Comparison of ENCODE assay signal across 18 cellular contexts in the genomic region with DNA sequence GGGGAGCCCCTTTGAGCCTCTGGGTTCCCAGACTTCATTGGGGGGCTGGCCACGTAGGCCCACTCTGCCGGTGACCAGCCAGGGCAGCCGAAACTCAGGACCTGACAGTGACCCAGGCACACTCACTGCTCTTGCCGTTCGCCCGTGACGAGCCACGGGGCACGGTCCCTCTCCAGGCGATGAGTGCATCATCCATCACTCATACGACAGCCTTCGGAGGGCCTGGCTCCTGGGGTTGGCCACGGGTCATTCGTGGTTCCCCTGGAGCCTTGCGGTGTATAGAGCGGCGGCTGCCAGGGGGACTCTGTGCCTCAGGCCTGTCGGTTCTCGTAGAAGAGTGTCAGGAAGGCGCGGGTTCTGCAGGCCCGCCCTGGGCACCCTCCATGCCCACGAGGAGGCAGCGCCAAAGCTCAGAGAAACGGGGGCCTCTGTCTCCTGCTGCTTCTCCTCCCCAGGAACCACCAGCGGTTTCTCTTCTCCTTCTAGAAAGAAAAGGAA. TPM values are rescaled to one million over a fixed set of nuclear protein-coding genes. Genes with fewer than 3 reads are reported as not detected.
A peak's percentile ranks its signal among the peaks of the same experiment; 100 is the strongest.
DNase-seq lines count a peak whose midpoint lies in the region; ATAC-seq, FAIRE-seq and TF ChIP-seq lines count a peak whose summit lies in the region.
"Had no signal": no experiment of that assay in that cellular context is flagged by ENCODE, and none has a peak within 500 bp of the region (broad histone marks: within the 10 kb centered on the region; RNA-seq: fewer than 3 reads in every experiment).

No MANE protein-coding gene starts in this region.

- no peak for ATAC-seq in GM12878
- ATAC-seq in GM21717 (IDR thresholded peaks at IDR 0.05; ENCODE audit: unreplicated experiment), result no peak

- no peak overlapping the region for H2AFZ ChIP-seq in GM12878 (ENCODE audit: control insufficient read depth, low read depth, low read length)

- TF ChIP-seq CTCF in CD14-positive monocyte (IDR thresholded peaks at IDR 0.05) (no peak), HL-60 (IDR thresholded peaks at IDR 0.05; ENCODE audit: insufficient read depth, low read length) (no peak), GM12878 (IDR thresholded peaks at IDR 0.05 in 2 of 3, conservative IDR thresholded peaks at IDR 0.05 in 1 of 3; ENCODE audit: control insufficient read depth in 2 of 3, extremely low read depth in 1 of 3, insufficient read depth in 1 of 3, low read depth in 3 of 3, low read length in 3 of 3) (no peak), nephron progenitor cell (IDR thresholded peaks at IDR 0.05) (no peak), Calu3 (IDR thresholded peaks at IDR 0.05; ENCODE audit: unreplicated experiment) (no peak)

- H3K27ac ChIP-seq in HL-60 (replicated peaks), result peak overlapping the region; percentile 99
- H3K27ac ChIP-seq in GM12878 (ENCODE audit: control insufficient read depth, insufficient read depth), result no peak overlapping the region
- H3K27ac ChIP-seq: ascending aorta, BLaER1 had no signal

- no peaks in the 10 kb centered on the region for H3K4me1 ChIP-seq in GM12878 (ENCODE audit: control insufficient read depth, insufficient read depth, low read length)
- H3K4me1 ChIP-seq: ascending aorta had no signal

- no peak overlapping the region for H3K9ac ChIP-seq in GM12878 (ENCODE audit: control insufficient read depth, insufficient read depth, low read length)
- H3K9ac ChIP-seq: BLaER1 had no signal

- WGBS in GM12878 (ENCODE audit: insufficient coverage, insufficient replicate concordance, low lambda C conversion rate, missing lambda C conversion rate), result 95% methylated on average over 26 of the region's 26 CpGs

- DNase-seq in CD14-positive monocyte (ENCODE audit: low spot score) (peak; percentile 82), HL-60 (ENCODE audit: low read depth in 1 of 2, low spot score in 1 of 2) (peak in 1 of 2 experiments; percentile 23), GM12878 (ENCODE audit: low read depth, low spot score) (no peak), nephron progenitor cell (peak; percentile 64), SW480 (ENCODE audit: low spot score) (no peak), Calu3 (no peak), NCI-H1092 (lab: John Stamatoyannopoulos, UW) (no peak)
- DNase-seq: activated CD8-positive, alpha-beta memory T cell treated with anti-CD3 and anti-CD28 coated beads, Interleukin-2, amount 10 ng/mL, durations not matched to agents 7 days and 5 days; mesenchymal stem cell; NCI-H1436; NCI-H446 treated with DMSO at 0.1 percent for 48 hours; SIG-M5; stimulated activated naive CD4-positive, alpha-beta T cell treated with Interleukin-2 at 50 U/mL for 16 hours had no signal

- H3K79me2 ChIP-seq in GM12878 (ENCODE audit: control insufficient read depth, insufficient read depth, low read length), result no peaks in the 10 kb centered on the region

- POLR2A ChIA-PET in GM12878 (lab: Charles Lee), result no interaction called here

- intact Hi-C loops in CD14-positive monocyte (cut with micrococcal nuclease) (loop anchor here in 1 of 2 donors (5.0 kb wide), 1 partner anchor 60 kb away; a partner anchor contains a TSS), GM12878 (cut with micrococcal nuclease; ENCODE audit: unreplicated experiment) (no loop called here), Calu3 (cut with micrococcal nuclease; ENCODE audit: unreplicated experiment) (no loop called here)

- CTCF ChIA-PET in GM12878 (lab: Yijun Ruan, JAX), result no interaction called here
- CTCF ChIA-PET in Calu3 (lab: Charles Lee), result no interaction called here

- H3K27me3 Mint-ChIP-seq in CD14-positive monocyte (ENCODE audit: low read depth in 3 of 3) (no peaks in the 10 kb centered on the region), nephron progenitor cell (ENCODE audit: low read depth, poor library complexity) (no peaks in the 10 kb centered on the region), Calu3 (ENCODE audit: unreplicated experiment) (no peaks in the 10 kb centered on the region)
- H3K27me3 Mint-ChIP-seq: activated CD8-positive, alpha-beta memory T cell treated with anti-CD3 and anti-CD28 coated beads, Interleukin-2, amount 10 ng/mL, durations not matched to agents 7 days and 5 days; IgD-negative memory B cell had no signal

- TF ChIP-seq EP300 in GM12878 (IDR thresholded peaks at IDR 0.05; ENCODE audit: borderline replicate concordance in 1 of 2, control insufficient read depth in 1 of 2, low read depth in 2 of 2, low read length in 2 of 2), result no peak

- peaks cover 43 to 83% of the 10 kb centered on the region in 2 donors for H3K36me3 Mint-ChIP-seq in CD14-positive monocyte
- H3K36me3 Mint-ChIP-seq in nephron progenitor cell (ENCODE audit: low read depth), result peaks cover 10% of the 10 kb centered on the region
- peaks cover 73% of the 10 kb centered on the region for H3K36me3 Mint-ChIP-seq in Calu3 (ENCODE audit: insufficient read depth, unreplicated experiment)
- H3K36me3 Mint-ChIP-seq: IgD-negative memory B cell had no signal

- H3K27ac Mint-ChIP-seq in CD14-positive monocyte (peak overlapping the region; percentile 82 to 96 (median 90)), nephron progenitor cell (no peak overlapping the region), Calu3 (ENCODE audit: unreplicated experiment) (no peak overlapping the region)
- H3K27ac Mint-ChIP-seq: activated CD8-positive, alpha-beta memory T cell treated with anti-CD3 and anti-CD28 coated beads, Interleukin-2, amount 10 ng/mL, durations not matched to agents 7 days and 5 days had no signal

- BruUV-seq in GM12878 (replicated peaks; lab: Mats Ljungman, UMichigan) (no TSS peak), Calu3 (replicated peaks; lab: Mats Ljungman, UMichigan) (no TSS peak)

- H3K9me3 ChIP-seq in GM12878 (replicated peaks; ENCODE audit: control insufficient read depth, insufficient read depth, low read length), result no peaks in the 10 kb centered on the region
- H3K9me3 ChIP-seq: ascending aorta, BLaER1 had no signal

- H4K20me1 ChIP-seq in GM12878 (ENCODE audit: control insufficient read depth, insufficient read depth), result no peaks in the 10 kb centered on the region; the same call in 1 of the 2 replicates

- H3K27me3 ChIP-seq in HL-60 (ENCODE audit: insufficient read depth, poor library complexity, severe bottlenecking), result no peaks in the 10 kb centered on the region
- no peaks in the 10 kb centered on the region for H3K27me3 ChIP-seq in GM12878 (replicated peaks in 1 of 2; ENCODE audit: control insufficient read depth in 2 of 2, insufficient read depth in 2 of 2, low read length in 1 of 2)
- H3K27me3 ChIP-seq: ascending aorta, BLaER1 had no signal

- no peak for FAIRE-seq in GM12878 (lab: Jason Lieb, UNC)
- FAIRE-seq: GM19239 had no signal

- peaks cover 0 to 29% of the 10 kb centered on the region in 2 experiments for H3K36me3 ChIP-seq in GM12878 (ENCODE audit: control insufficient read depth in 2 of 2, insufficient read depth in 2 of 2, low read length in 1 of 2)

- TF ChIP-seq RAD21 in GM12878 (IDR thresholded peaks at IDR 0.05; ENCODE audit: insufficient read depth, low read depth, low read length), result no peak

- H3K4me3 Mint-ChIP-seq in CD14-positive monocyte, result peak overlapping the region; percentile 54 to 70
- no peak overlapping the region for H3K4me3 Mint-ChIP-seq in nephron progenitor cell
- no peak overlapping the region for H3K4me3 Mint-ChIP-seq in Calu3 (ENCODE audit: low read depth, unreplicated experiment)
- H3K4me3 Mint-ChIP-seq: activated CD8-positive, alpha-beta memory T cell treated with anti-CD3 and anti-CD28 coated beads, Interleukin-2, amount 10 ng/mL, durations not matched to agents 7 days and 5 days; IgD-negative memory B cell had no signal

- H3K4me1 Mint-ChIP-seq in CD14-positive monocyte (peaks cover 42% of the 10 kb centered on the region), nephron progenitor cell (peaks cover 39% of the 10 kb centered on the region), Calu3 (ENCODE audit: low read depth, unreplicated experiment) (peaks cover 19% of the 10 kb centered on the region)
- H3K4me1 Mint-ChIP-seq: IgD-negative memory B cell had no signal

- SMC1A ChIA-PET in GM12878 (lab: Charles Lee; ENCODE audit: uncharacterized antibody, unreplicated experiment), result no interaction called here

- H3K9me3 Mint-ChIP-seq in CD14-positive monocyte, result peaks cover 0 to 2% (median 0%) of the 10 kb centered on the region in 7 donors
- H3K9me3 Mint-ChIP-seq in nephron progenitor cell, result no peaks in the 10 kb centered on the region
- H3K9me3 Mint-ChIP-seq in Calu3 (ENCODE audit: low read depth, unreplicated experiment), result no peaks in the 10 kb centered on the region
- H3K9me3 Mint-ChIP-seq: IgD-negative memory B cell had no signal

- H3K4me3 ChIP-seq in HL-60 (replicated peaks; ENCODE audit: insufficient read depth, low read length), result peak overlapping the region; percentile 33
- no peak overlapping the region for H3K4me3 ChIP-seq in GM12878
- H3K4me3 ChIP-seq: ascending aorta, BLaER1 had no signal

- RAD21 ChIA-PET in GM12878 (lab: Charles Lee; ENCODE audit: unreplicated experiment), result no interaction called here

- no peak overlapping the region for H3K4me2 ChIP-seq in GM12878 (ENCODE audit: control insufficient read depth, insufficient read depth)
- H3K4me2 ChIP-seq: BLaER1 had no signal

- in situ Hi-C loops in GM12878 (cut with MboI), result no loop called here

- TF ChIP-seq POLR2A in GM12878 (IDR thresholded peaks at IDR 0.05; ENCODE audit: low read depth, low read length), result no peak

RNA-seq across cellular contexts. Expression of a gene that starts 11.2 kb away (rescaled TPM):
- polyA plus RNA-seq in CD14-positive monocyte, result 10 to 100 TPM; 41.1 to 62.7 TPM
- 9.6 and 9.7 TPM in 2 replicates for total RNA-seq in GM12878 (2013; cell fraction: nucleolus; rRNA removed)
- total RNA-seq in GM12878 (2014; rRNA removed), result 33.8 and 41.4 TPM in 2 replicates
- total RNA-seq in GM12878 (2014; rRNA removed; fragmentation: Illumina TruSeq; extraction: Trizol), result 11.5 and 12.6 TPM in 2 replicates
- total RNA-seq in GM12878 (2021), result 35.0 and 35.2 TPM in 2 replicates
- 9.6 TPM for polyA plus RNA-seq in GM12878 (2011; ENCODE audit: low read depth)
- 12.1 and 22.7 TPM in 2 replicates for polyA plus RNA-seq in GM12878 (2011; rRNA removed)
- polyA plus RNA-seq in GM12878 (2011; cell fraction: cytosol; rRNA removed), result 32.8 and 53.2 TPM in 2 replicates
- polyA plus RNA-seq in GM12878 (2011; cell fraction: nucleus; rRNA removed), result 35.5 and 49.8 TPM in 2 replicates
- 22.2 and 24.6 TPM in 2 replicates for polyA plus RNA-seq in GM12878 (2012)
- polyA plus RNA-seq in GM12878 (2014; fragmentation: Illumina TruSeq; extraction: Trizol), result 3.0 and 10.6 TPM in 2 replicates
- polyA plus RNA-seq in GM12878 (2014; fragmentation: Nextera tagmentation; extraction: Ambion mirVana), result 1 to 10 TPM; 1.4 to 6.4 TPM
- 36.6 and 41.6 TPM in 2 replicates for polyA plus RNA-seq in GM12878 (2014; rRNA removed)
- polyA plus RNA-seq in GM12878 (2016; fragmentation: Nextera tagmentation; extraction: Ambion mirVana), result 10 to 100 TPM; 63.7 to 77.7 TPM
- 5.6 and 10.0 TPM in 2 replicates for polyA minus RNA-seq in GM12878 (2011; rRNA and poly(A)+ RNA removed)
- polyA minus RNA-seq in GM12878 (2011; cell fraction: cytosol; rRNA and poly(A)+ RNA removed), result 3.9 and 5.0 TPM in 2 replicates
- polyA minus RNA-seq in GM12878 (2011; cell fraction: nucleus; rRNA and poly(A)+ RNA removed), result 8.0 and 11.6 TPM in 2 replicates
- total RNA-seq in Calu3 (2022), result 30.6 and 32.6 TPM in 2 replicates

RNA-seq across cellular contexts. Expression of a gene that starts 51.9 kb away (rescaled TPM):
- polyA plus RNA-seq in CD14-positive monocyte (under 1 TPM; 0.59 to 0.95 TPM), GM12878 (2011; rRNA removed) (7.0 and 9.1 TPM in 2 replicates), GM12878 (2014; fragmentation: Illumina TruSeq; extraction: Trizol) (4.3 and 5.0 TPM in 2 replicates), GM12878 (2014; fragmentation: Nextera tagmentation; extraction: Ambion mirVana) (under 1 TPM; 0.29 to 0.52 TPM), GM12878 (2014; rRNA removed) (12.2 and 15.4 TPM in 2 replicates), GM12878 (2016; fragmentation: Nextera tagmentation; extraction: Ambion mirVana) (1 to 10 TPM; 7.7 to 8.8 TPM)
- total RNA-seq in GM12878 (2013; cell fraction: nucleolus; rRNA removed), result 76.7 and 79.0 TPM in 2 replicates
- total RNA-seq in GM12878 (2014; rRNA removed) (11.2 and 14.2 TPM in 2 replicates), GM12878 (2014; rRNA removed; fragmentation: Illumina TruSeq; extraction: Trizol) (6.7 and 8.2 TPM in 2 replicates), GM12878 (2021) (12.9 and 13.4 TPM in 2 replicates), Calu3 (2022) (44.7 and 46.9 TPM in 2 replicates)
- 3.7 TPM for polyA plus RNA-seq in GM12878 (2011; ENCODE audit: low read depth)
- polyA plus RNA-seq in GM12878 (2011; cell fraction: cytosol; rRNA removed), result 5.9 and 10.5 TPM in 2 replicates
- polyA plus RNA-seq in GM12878 (2011; cell fraction: nucleus; rRNA removed), result 41.4 and 52.5 TPM in 2 replicates
- 7.3 and 7.7 TPM in 2 replicates for polyA plus RNA-seq in GM12878 (2012)
- 16.3 and 18.0 TPM in 2 replicates for polyA minus RNA-seq in GM12878 (2011; rRNA and poly(A)+ RNA removed)
- polyA minus RNA-seq in GM12878 (2011; cell fraction: cytosol; rRNA and poly(A)+ RNA removed), result 4.5 and 9.0 TPM in 2 replicates
- polyA minus RNA-seq in GM12878 (2011; cell fraction: nucleus; rRNA and poly(A)+ RNA removed), result 10.6 and 23.4 TPM in 2 replicates

RNA-seq across cellular contexts. Expression of a gene that starts 52.2 kb away (rescaled TPM):
- polyA plus RNA-seq in CD14-positive monocyte (under 1 TPM in 1 of 2 donors, not detected in 1; 0.36 TPM), GM12878 (2011; rRNA removed) (0.03 and 0.22 TPM in 2 replicates), GM12878 (2014; fragmentation: Illumina TruSeq; extraction: Trizol) (0.01 TPM in 1 of 2 replicates, not detected in the other), GM12878 (2014; fragmentation: Nextera tagmentation; extraction: Ambion mirVana) (not detected), GM12878 (2014; rRNA removed) (0.13 and 0.16 TPM in 2 replicates), GM12878 (2016; fragmentation: Nextera tagmentation; extraction: Ambion mirVana) (under 1 TPM; 0.21 to 0.78 TPM)
- total RNA-seq in GM12878 (2013; cell fraction: nucleolus; rRNA removed), result not detected in 2 replicates
- total RNA-seq in GM12878 (2014; rRNA removed) (0.22 and 0.56 TPM in 2 replicates), GM12878 (2014; rRNA removed; fragmentation: Illumina TruSeq; extraction: Trizol) (0.09 and 0.22 TPM in 2 replicates), GM12878 (2021) (0.21 and 0.36 TPM in 2 replicates), Calu3 (2022) (0.27 and 1.8 TPM in 2 replicates)
- 0.39 TPM for polyA plus RNA-seq in GM12878 (2011; ENCODE audit: low read depth)
- polyA plus RNA-seq in GM12878 (2011; cell fraction: cytosol; rRNA removed), result 0.24 and 0.30 TPM in 2 replicates
- 0.31 and 0.37 TPM in 2 replicates for polyA plus RNA-seq in GM12878 (2011; cell fraction: nucleus; rRNA removed)
- 0.31 and 0.51 TPM in 2 replicates for polyA plus RNA-seq in GM12878 (2012)
- 0.07 and 0.57 TPM in 2 replicates for polyA minus RNA-seq in GM12878 (2011; rRNA and poly(A)+ RNA removed)
- polyA minus RNA-seq in GM12878 (2011; cell fraction: cytosol; rRNA and poly(A)+ RNA removed), result not detected in 2 replicates
- polyA minus RNA-seq in GM12878 (2011; cell fraction: nucleus; rRNA and poly(A)+ RNA removed), result not detected in 2 replicates
- total RNA-seq: ascending aorta had no signal

RNA-seq across cellular contexts. Expression of a gene that starts 57.5 kb away (rescaled TPM):
- polyA plus RNA-seq in CD14-positive monocyte, result 1 to 10 TPM; 3.7 to 4.7 TPM
- 99.4 and 104 TPM in 2 replicates for total RNA-seq in GM12878 (2013; cell fraction: nucleolus; rRNA removed)
- total RNA-seq in GM12878 (2014; rRNA removed), result 19.3 and 23.4 TPM in 2 replicates
- total RNA-seq in GM12878 (2014; rRNA removed; fragmentation: Illumina TruSeq; extraction: Trizol), result 6.4 and 9.4 TPM in 2 replicates
- total RNA-seq in GM12878 (2021), result 77.1 and 86.7 TPM in 2 replicates
- polyA plus RNA-seq in GM12878 (2011; ENCODE audit: low read depth), result 15.2 TPM
- 2.6 and 4.0 TPM in 2 replicates for polyA plus RNA-seq in GM12878 (2011; rRNA removed)
- polyA plus RNA-seq in GM12878 (2011; cell fraction: cytosol; rRNA removed), result 7.5 and 11.1 TPM in 2 replicates
- polyA plus RNA-seq in GM12878 (2011; cell fraction: nucleus; rRNA removed), result 29.8 and 52.4 TPM in 2 replicates
- 35.9 and 43.4 TPM in 2 replicates for polyA plus RNA-seq in GM12878 (2012)
- polyA plus RNA-seq in GM12878 (2014; fragmentation: Illumina TruSeq; extraction: Trizol), result 7.9 and 12.7 TPM in 2 replicates
- under 1 TPM; 0.35 to 0.77 TPM for polyA plus RNA-seq in GM12878 (2014; fragmentation: Nextera tagmentation; extraction: Ambion mirVana)
- 24.3 and 32.9 TPM in 2 replicates for polyA plus RNA-seq in GM12878 (2014; rRNA removed)
- 10 to 100 TPM; 16.6 to 17.7 TPM for polyA plus RNA-seq in GM12878 (2016; fragmentation: Nextera tagmentation; extraction: Ambion mirVana)
- polyA minus RNA-seq in GM12878 (2011; rRNA and poly(A)+ RNA removed), result 10.5 and 20.3 TPM in 2 replicates
- polyA minus RNA-seq in GM12878 (2011; cell fraction: cytosol; rRNA and poly(A)+ RNA removed), result 16.2 and 17.4 TPM in 2 replicates
- 15.1 and 27.0 TPM in 2 replicates for polyA minus RNA-seq in GM12878 (2011; cell fraction: nucleus; rRNA and poly(A)+ RNA removed)
- total RNA-seq in Calu3 (2022), result 105 and 114 TPM in 2 replicates

Comparison
In these comparisons a context has a peak if more than half of its experiments do, and no peak if none do; other contexts are left out.
1. DNase-seq: peak in CD14-positive monocyte (single experiment) and nephron progenitor cell (single experiment); none in GM12878 (single experiment), SW480 (single experiment), Calu3 (single experiment) and NCI-H1092 (single experiment).
2. H3K27ac Mint-ChIP-seq: peak in CD14-positive monocyte (7 of 7); none in nephron progenitor cell (single experiment) and Calu3 (single experiment).
3. H3K4me3 Mint-ChIP-seq: peak in CD14-positive monocyte (2 of 2); none in nephron progenitor cell (single experiment) and Calu3 (single experiment).